In genomic region chr1:36386262-36387140, GRCh38 we compare ENCODE assay signal across 8 cellular contexts. TPM values are rescaled to one million over a fixed set of nuclear protein-coding genes. Genes with fewer than 3 reads are reported as not detected.
A peak's percentile ranks its signal among the peaks of the same experiment; 100 is the strongest.
DNase-seq lines count a peak whose midpoint lies in the region; ATAC-seq and FAIRE-seq lines count a peak whose summit lies in the region.

No MANE protein-coding gene starts in this region.

- DNase-seq in NCI-H226 (peak; percentile 99), cerebellum (ENCODE audit: low spot score) (peak; percentile 56), kidney glomerular epithelial cell (lab: John Stamatoyannopoulos, UW) (peak; percentile 99)
- peak; percentile 83 for DNase-seq in activated CD4-positive, CD25-positive, alpha-beta regulatory T cell treated with anti-CD3 and anti-CD28 coated beads, Interleukin-2, amount 50 U/mL, for 72 hours
- DNase-seq in stimulated activated CD4-positive, alpha-beta T cell treated with anti-CD3 and anti-CD28 coated beads, Interleukin-1b, Interleukin-23, amount 100 ng/mL, for 1 hour (ENCODE audit: low read depth in 2 of 2): peak; percentile 71 to 81

- ATAC-seq in GM18861 (IDR thresholded peaks at IDR 0.05; ENCODE audit: unreplicated experiment) (peak; percentile 44), HG03159 (IDR thresholded peaks at IDR 0.05; ENCODE audit: unreplicated experiment) (peak; percentile 51)

- FAIRE-seq in A204.1 (lab: Jason Lieb, UNC): peak; percentile 93

RNA-seq across cellular contexts. Expression of gene STK40, which starts 0.8 kb away (rescaled TPM):
- total RNA-seq in cerebellum: 12.2 TPM

RNA-seq across cellular contexts. Expression of gene LSM10, which starts 11.2 kb away (rescaled TPM):
- total RNA-seq in cerebellum: 3.5 TPM

Comparison
In these comparisons a context has a peak if more than half of its experiments do, and no peak if none do; other contexts are left out.
1. Peak in every context shown above with its lines: DNase-seq and ATAC-seq.